11 cellular contexts compared by ENCODE assay signal in the genomic region with DNA sequence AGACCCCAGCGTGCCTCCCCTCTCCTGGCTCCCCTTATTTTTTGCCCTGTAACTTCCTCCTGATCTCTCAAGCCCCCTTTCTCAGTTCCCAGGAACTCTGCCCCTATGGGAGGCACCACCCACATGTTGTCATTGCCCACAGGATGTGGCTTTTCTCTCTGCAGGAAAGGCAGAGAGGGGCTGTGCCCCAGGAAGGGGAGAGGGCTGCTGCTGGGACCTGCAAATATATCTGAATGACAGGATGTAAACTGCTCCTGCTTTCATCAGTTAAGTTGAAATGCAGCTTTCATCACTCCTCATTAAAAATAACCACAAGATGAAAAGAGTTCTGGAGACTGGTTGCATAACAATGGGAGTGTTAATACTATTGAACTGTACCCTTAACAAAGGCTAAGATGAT.
DNase-seq lines count a peak whose midpoint lies in the region; ATAC-seq and TF ChIP-seq lines count a peak whose summit lies in the region.
"Had no signal": no experiment of that assay in that cellular context is flagged by ENCODE, and none has a peak within 500 bp of the region (broad histone marks: within the 10 kb centered on the region; RNA-seq: fewer than 3 reads in every experiment).

No MANE protein-coding gene starts in this region.

- CTCF ChIA-PET in RWPE1 (lab: Yijun Ruan, JAX): no interaction called here

- no peaks in the 10 kb centered on the region for H3K27me3 Mint-ChIP-seq in activated naive CD8-positive, alpha-beta T cell treated with anti-CD3 and anti-CD28 coated beads, Interleukin-2, amount 10 ng/mL, durations not matched to agents 7 days and 5 days
- no peaks in the 10 kb centered on the region for H3K27me3 Mint-ChIP-seq in stimulated activated naive CD8-positive, alpha-beta T cell treated with anti-CD3 and anti-CD28 coated beads, Interleukin-15, Interleukin-2, amounts not matched to agents 100 ng/mL and 50 ng/mL, for 24 hours

- peak; percentile 82 for ATAC-seq in activated naive CD8-positive, alpha-beta T cell treated with anti-CD3 and anti-CD28 coated beads, Interleukin-2, amount 10 ng/mL, durations not matched to agents 7 days and 5 days (ENCODE audit: low read depth)
- no peak for ATAC-seq in GM21526 (IDR thresholded peaks at IDR 0.05; ENCODE audit: low FRiP score, unreplicated experiment)

- H3K4me3 Mint-ChIP-seq in activated naive CD8-positive, alpha-beta T cell treated with anti-CD3 and anti-CD28 coated beads, Interleukin-2, amount 10 ng/mL, durations not matched to agents 7 days and 5 days: peak overlapping the region; percentile 49
- H3K4me3 Mint-ChIP-seq in stimulated activated naive CD8-positive, alpha-beta T cell treated with anti-CD3 and anti-CD28 coated beads, Interleukin-15, Interleukin-2, amounts not matched to agents 100 ng/mL and 50 ng/mL, for 24 hours: no peak overlapping the region

- POLR2A ChIA-PET in activated naive CD8-positive, alpha-beta T cell treated with anti-CD3 and anti-CD28 coated beads, Interleukin-2, amount 10 ng/mL, durations not matched to agents 7 days and 5 days (lab: Charles Lee): interaction anchor here (0.9 to 2.1 kb wide), 2 partner anchors 9 to 16 kb away, joined by 4 to 8 read pairs; no protein-coding TSS in a partner anchor
- POLR2A ChIA-PET in RWPE1 (lab: Yijun Ruan, JAX; ENCODE audit: low non-redundant PET): no interaction called here

- no peaks in the 10 kb centered on the region for H3K9me3 Mint-ChIP-seq in activated naive CD8-positive, alpha-beta T cell treated with anti-CD3 and anti-CD28 coated beads, Interleukin-2, amount 10 ng/mL, durations not matched to agents 7 days and 5 days
- no peaks in the 10 kb centered on the region for H3K9me3 Mint-ChIP-seq in stimulated activated naive CD8-positive, alpha-beta T cell treated with anti-CD3 and anti-CD28 coated beads, Interleukin-15, Interleukin-2, amounts not matched to agents 100 ng/mL and 50 ng/mL, for 24 hours

- no peak for TF ChIP-seq CTCF in RWPE1 (conservative IDR thresholded peaks at IDR 0.05; ENCODE audit: low read depth)

- H3K36me3 Mint-ChIP-seq in activated naive CD8-positive, alpha-beta T cell treated with anti-CD3 and anti-CD28 coated beads, Interleukin-2, amount 10 ng/mL, durations not matched to agents 7 days and 5 days: peaks cover 44% of the 10 kb centered on the region
- H3K36me3 Mint-ChIP-seq in stimulated activated naive CD8-positive, alpha-beta T cell treated with anti-CD3 and anti-CD28 coated beads, Interleukin-15, Interleukin-2, amounts not matched to agents 100 ng/mL and 50 ng/mL, for 24 hours (ENCODE audit: low read depth): peaks cover 57% of the 10 kb centered on the region

- H3K27ac ChIP-seq in RWPE1: no peak overlapping the region
- H3K27ac ChIP-seq: esophagus muscularis mucosa, right atrium auricular region, tibial artery had no signal

- peaks cover 46% of the 10 kb centered on the region for H3K4me1 Mint-ChIP-seq in activated naive CD8-positive, alpha-beta T cell treated with anti-CD3 and anti-CD28 coated beads, Interleukin-2, amount 10 ng/mL, durations not matched to agents 7 days and 5 days
- peaks cover 59% of the 10 kb centered on the region for H3K4me1 Mint-ChIP-seq in stimulated activated naive CD8-positive, alpha-beta T cell treated with anti-CD3 and anti-CD28 coated beads, Interleukin-15, Interleukin-2, amounts not matched to agents 100 ng/mL and 50 ng/mL, for 24 hours (ENCODE audit: low read depth)

- peak; percentile 20 for DNase-seq in activated effector memory CD4-positive, alpha-beta T cell treated with Interleukin-2 at 50 U/mL for 16 hours
- DNase-seq in activated effector memory CD4-positive, alpha-beta T cell treated with anti-CD3 and anti-CD28 coated beads, Interleukin-2, amount 50 U/mL, for 16 hours: no peak
- DNase-seq in SIG-M5 (lab: John Stamatoyannopoulos, UW): peak; percentile 82
- DNase-seq in activated naive CD8-positive, alpha-beta T cell treated with anti-CD3 and anti-CD28 coated beads, Interleukin-2, amount 10 ng/mL, durations not matched to agents 7 days and 5 days: no peak
- no peak for DNase-seq in RWPE1 (ENCODE audit: low spot score)
- no peak for DNase-seq in NCI-H1417 treated with DMSO at 0.1 percent for 48 hours (lab: John Stamatoyannopoulos, UW)
- DNase-seq: tibial artery had no signal

- H3K27ac Mint-ChIP-seq in activated naive CD8-positive, alpha-beta T cell treated with anti-CD3 and anti-CD28 coated beads, Interleukin-2, amount 10 ng/mL, durations not matched to agents 7 days and 5 days: peak overlapping the region; percentile 88
- peak overlapping the region; percentile 85 for H3K27ac Mint-ChIP-seq in stimulated activated naive CD8-positive, alpha-beta T cell treated with anti-CD3 and anti-CD28 coated beads, Interleukin-15, Interleukin-2, amounts not matched to agents 100 ng/mL and 50 ng/mL, for 24 hours

Comparison
In these comparisons a context has a peak if more than half of its experiments do, and no peak if none do; other contexts are left out.
1. DNase-seq: peak in activated effector memory CD4-positive, alpha-beta T cell treated with Interleukin-2 at 50 U/mL for 16 hours (single experiment) and SIG-M5 (single experiment); none in activated effector memory CD4-positive, alpha-beta T cell treated with anti-CD3 and anti-CD28 coated beads, Interleukin-2, amount 50 U/mL, for 16 hours (single experiment), activated naive CD8-positive, alpha-beta T cell treated with anti-CD3 and anti-CD28 coated beads, Interleukin-2, amount 10 ng/mL, durations not matched to agents 7 days and 5 days (single experiment), RWPE1 (single experiment) and NCI-H1417 treated with DMSO at 0.1 percent for 48 hours (single experiment).